8 cellular contexts compared by ENCODE assay signal in genomic region chr2:231411871-231412615, GRCh38. TPM values are rescaled to one million over a fixed set of nuclear protein-coding genes. Genes with fewer than 3 reads are reported as not detected.
DNase-seq lines count a peak whose midpoint lies in the region; ATAC-seq and TF ChIP-seq lines count a peak whose summit lies in the region.

No MANE protein-coding gene starts in this region.

- H3K9me3 Mint-ChIP-seq in WTC11 (peaks cover 17% of the 10 kb centered on the region), chondrocyte (ENCODE audit: low read depth) (peaks cover 4% of the 10 kb centered on the region)

- H3K4me3 Mint-ChIP-seq in WTC11 = peak overlapping the region; percentile 69
- H3K4me3 Mint-ChIP-seq in chondrocyte (ENCODE audit: unreplicated experiment) = peak overlapping the region; percentile 63

- ATAC-seq in HG02840 (IDR thresholded peaks at IDR 0.05; ENCODE audit: low FRiP score, unreplicated experiment) = peak; percentile 93
- ATAC-seq in WTC11 = peak; percentile 85

- CTCF ChIA-PET in WTC11 (lab: Charles Lee) = interaction anchor here (0.5 to 5.8 kb wide), 36 partner anchors 8 to 308 kb away, joined by 3 to 58 read pairs (median 4); no protein-coding TSS in a partner anchor

- DNase-seq in GM13976 (ENCODE audit: low spot score) = peak; percentile 90
- peak; percentile 65 to 79 for DNase-seq in NCI-H1930 (lab: John Stamatoyannopoulos, UW)
- DNase-seq in WTC11 (ENCODE audit: low spot score) = peak; percentile 95
- peak; percentile 88 for DNase-seq in chondrocyte (ENCODE audit: low spot score)
- peak; percentile 76 for DNase-seq in stimulated activated CD4-positive, alpha-beta T cell treated with anti-CD3 and anti-CD28 coated beads, Interleukin-1b, Interleukin-23, amount 100 ng/mL, for 48 hours

- peak overlapping the region; percentile 99 for H3K27ac Mint-ChIP-seq in WTC11
- no peak overlapping the region for H3K27ac Mint-ChIP-seq in chondrocyte (ENCODE audit: unreplicated experiment)

- no peak overlapping the region for H3K27ac ChIP-seq in 22Rv1
- peak overlapping the region; percentile 62 for H3K27ac ChIP-seq in layer of hippocampus (ENCODE audit: low read depth, low read length)

- in situ Hi-C loops in GM13976 (cut with MboI; ENCODE audit: low sequenced_read_pairs, unreplicated experiment) = loop anchor here (10.0 kb wide), 1 partner anchor 307 kb away; no protein-coding TSS in a partner anchor

- peak; percentile 91 for TF ChIP-seq CTCF in 22Rv1 (IDR thresholded peaks at IDR 0.05)
- TF ChIP-seq CTCF in GM13976 (IDR thresholded peaks at IDR 0.05; ENCODE audit: borderline replicate concordance, control extremely low read depth, extremely low read depth, insufficient read depth, missing control alignments) = peak; percentile 89
- TF ChIP-seq CTCF in WTC11 (IDR thresholded peaks at IDR 0.05) = peak; percentile 76
- TF ChIP-seq CTCF in chondrocyte (IDR thresholded peaks at IDR 0.05) = peak; percentile 95

- peaks cover 24% of the 10 kb centered on the region for H3K36me3 Mint-ChIP-seq in WTC11
- peaks cover 1% of the 10 kb centered on the region for H3K36me3 Mint-ChIP-seq in chondrocyte (ENCODE audit: low read depth)

- H3K27me3 Mint-ChIP-seq in WTC11 (ENCODE audit: low read depth) (no peaks in the 10 kb centered on the region), chondrocyte (ENCODE audit: low read depth) (no peaks in the 10 kb centered on the region)

- H3K4me1 Mint-ChIP-seq in WTC11 = peaks cover 60% of the 10 kb centered on the region
- peaks cover 21% of the 10 kb centered on the region for H3K4me1 Mint-ChIP-seq in chondrocyte (ENCODE audit: low read depth)

- POLR2A ChIA-PET in WTC11 (lab: Charles Lee) = interaction anchor here (0.6 to 3.4 kb wide), 5 partner anchors 12 to 53 kb away, joined by 3 to 15 read pairs (median 5); partner anchors contain the start of gene NCL

- no peaks in the 10 kb centered on the region for H3K27me3 ChIP-seq in layer of hippocampus (ENCODE audit: control insufficient read depth, insufficient read depth, low read length)

TF ChIP-seq in WTC11, 78 proteins besides CTCF, POLR2A, EP300 and RAD21 (continues in another document):
- TF ChIP-seq AFF4 (CRISPR knock-in tag; IDR thresholded peaks at IDR 0.05; ENCODE audit: borderline replicate concordance) = peak; percentile 76; the same call in 1 of the 2 replicates
- no peak for TF ChIP-seq ZNF263 (CRISPR knock-in tag; IDR thresholded peaks at IDR 0.05; ENCODE audit: low read depth)
- TF ChIP-seq JAZF1 (CRISPR knock-in tag; IDR thresholded peaks at IDR 0.05) = no peak
- TF ChIP-seq ZSCAN18 (CRISPR knock-in tag; IDR thresholded peaks at IDR 0.05) = no peak
- no peak for TF ChIP-seq MXD4 (CRISPR knock-in tag; IDR thresholded peaks at IDR 0.05; ENCODE audit: borderline replicate concordance)
- no peak for TF ChIP-seq FOXJ3 (CRISPR knock-in tag; IDR thresholded peaks at IDR 0.05; ENCODE audit: borderline replicate concordance)
- TF ChIP-seq PRDM15 (CRISPR knock-in tag; IDR thresholded peaks at IDR 0.05) = no peak
- TF ChIP-seq CBFB (CRISPR knock-in tag; IDR thresholded peaks at IDR 0.05; ENCODE audit: low read depth) = peak; percentile 84; the same call in 1 of the 2 replicates
- TF ChIP-seq ZMAT4 (CRISPR knock-in tag; IDR thresholded peaks at IDR 0.05) = no peak
- TF ChIP-seq ZBTB21 (CRISPR knock-in tag; IDR thresholded peaks at IDR 0.05; ENCODE audit: borderline replicate concordance) = no peak
- 0 out of 2 replicates have a peak, but pooled peaks have one; percentile 34 for TF ChIP-seq ZNF512 (CRISPR knock-in tag; IDR thresholded peaks at IDR 0.05; ENCODE audit: borderline replicate concordance)
- peak; percentile 40; the same call in 1 of the 2 replicates for TF ChIP-seq CREM (CRISPR knock-in tag; IDR thresholded peaks at IDR 0.05)
- TF ChIP-seq TEAD4 (CRISPR knock-in tag; IDR thresholded peaks at IDR 0.05) = peak; percentile 80; the same call in 1 of the 2 replicates
- TF ChIP-seq ZNF121 (CRISPR knock-in tag; IDR thresholded peaks at IDR 0.05) = no peak
- no peak for TF ChIP-seq ZNF416 (CRISPR knock-in tag; IDR thresholded peaks at IDR 0.05)
- peak; percentile 14; the same call in 1 of the 2 replicates for TF ChIP-seq CREB1 (CRISPR knock-in tag; IDR thresholded peaks at IDR 0.05)

RNA-seq across cellular contexts. Expression of gene B3GNT7, which starts 16.5 kb away (rescaled TPM):
- 151 to 197 TPM (median 194 TPM) in 3 replicates for total RNA-seq in WTC11 (2021)
- total RNA-seq in chondrocyte = 1.7 to 1.9 TPM (median 1.8 TPM) in 3 replicates

RNA-seq across cellular contexts. Expression of gene NCL, which starts 52.2 kb away (rescaled TPM):
- 944 to 1,223 TPM (median 1,004 TPM) in 3 replicates for total RNA-seq in WTC11 (2021)
- total RNA-seq in chondrocyte = 298 to 471 TPM (median 302 TPM) in 3 replicates

Comparison
In these comparisons a context has a peak if more than half of its experiments do, and no peak if none do; other contexts are left out.
1. RNA of gene B3GNT7, which starts 16.5 kb away (total RNA-seq): 151 to 197 TPM in WTC11; 1.7 to 1.9 TPM in chondrocyte; every median in the first group is over 10 times any median in the second.
2. Peak in every context shown above with its lines, with median percentiles within 50 percentile points of each other: CTCF ChIP-seq and DNase-seq.